Comparison of ENCODE assay signal across 13 cellular contexts in genomic region chr1:102891868-102892625, GRCh38.
DNase-seq lines count a peak whose midpoint lies in the region; ATAC-seq, FAIRE-seq and TF ChIP-seq lines count a peak whose summit lies in the region.
"Had no signal": no experiment of that assay in that cellular context is flagged by ENCODE, and none has a peak within 500 bp of the region (broad histone marks: within the 10 kb centered on the region; RNA-seq: fewer than 3 reads in every experiment).

No MANE protein-coding gene starts in this region.

- intact Hi-C loops in GM12878 (cut with micrococcal nuclease; ENCODE audit: unreplicated experiment): no loop called here

- POLR2A ChIA-PET in GM12878 (lab: Charles Lee): no interaction called here

- ATAC-seq in GM12878 (peak; percentile 39), HG03095 (IDR thresholded peaks at IDR 0.05; ENCODE audit: unreplicated experiment) (no peak), GM19328 (IDR thresholded peaks at IDR 0.05; ENCODE audit: unreplicated experiment) (no peak), HG03457 (IDR thresholded peaks at IDR 0.05; ENCODE audit: unreplicated experiment) (no peak)

- CTCF ChIA-PET in GM12878 (lab: Yijun Ruan, JAX): no interaction called here

- FAIRE-seq in GM12878 (lab: Jason Lieb, UNC): no peak

- no peak for TF ChIP-seq EP300 in GM12878 (IDR thresholded peaks at IDR 0.05; ENCODE audit: borderline replicate concordance in 1 of 2, control insufficient read depth in 1 of 2, low read depth in 2 of 2, low read length in 2 of 2)

- WGBS in GM12878 (ENCODE audit: insufficient coverage, insufficient replicate concordance, low lambda C conversion rate, missing lambda C conversion rate): 37% methylated on average over 4 of the region's 4 CpGs
- 96% methylated on average over 4 of the region's 4 CpGs for WGBS in hepatocyte (ENCODE audit: low lambda C conversion rate, missing lambda C conversion rate)

- RAD21 ChIA-PET in GM12878 (lab: Charles Lee; ENCODE audit: unreplicated experiment): no interaction called here

- DNase-seq in HT1080 (ENCODE audit: low read depth) (peak; percentile 53), GM12878 (ENCODE audit: low read depth, low spot score) (no peak), hepatocyte (ENCODE audit: low spot score) (peak; percentile 5)
- DNase-seq in activated CD8-positive, alpha-beta memory T cell treated with anti-CD3 and anti-CD28 coated beads, Interleukin-2, amount 50 U/mL, for 48 hours: no peak
- DNase-seq: activated naive CD8-positive, alpha-beta T cell treated with anti-CD3 and anti-CD28 coated beads for 36 hours; DND-41; GOT3; hippocampal formation had no signal

- peak overlapping the region; percentile 20; the same call in 1 of the 2 replicates for H3K4me3 ChIP-seq in ACC112 (ENCODE audit: low read depth, low read length)
- H3K4me3 ChIP-seq in GM12878: no peak overlapping the region
- H3K4me3 ChIP-seq in hepatocyte: no peak overlapping the region
- H3K4me3 ChIP-seq: tibial nerve had no signal

- TF ChIP-seq POLR2A in GM12878 (IDR thresholded peaks at IDR 0.05; ENCODE audit: low read depth, low read length): no peak

- H3K9me3 ChIP-seq in GM12878 (replicated peaks; ENCODE audit: control insufficient read depth, insufficient read depth, low read length) (no peaks in the 10 kb centered on the region), hepatocyte (ENCODE audit: low read depth) (no peaks in the 10 kb centered on the region)
- H3K9me3 ChIP-seq: tibial nerve had no signal

- SMC1A ChIA-PET in GM12878 (lab: Charles Lee; ENCODE audit: uncharacterized antibody, unreplicated experiment): interaction anchor here (1.0 kb wide), 1 partner anchor 15 kb away, joined by 4 read pairs; no protein-coding TSS in a partner anchor

- in situ Hi-C loops in GM12878 (cut with MboI): no loop called here

- H4K20me1 ChIP-seq in GM12878 (ENCODE audit: control insufficient read depth, insufficient read depth) (no peaks in the 10 kb centered on the region), hepatocyte (ENCODE audit: insufficient read depth, poor library complexity, severe bottlenecking) (no peaks in the 10 kb centered on the region)

- no peaks in the 10 kb centered on the region for H3K79me2 ChIP-seq in ACC112 (ENCODE audit: control insufficient read depth, insufficient read depth, low read length, unreplicated experiment)
- no peaks in the 10 kb centered on the region for H3K79me2 ChIP-seq in GM12878 (ENCODE audit: control insufficient read depth, insufficient read depth, low read length)
- H3K79me2 ChIP-seq in hepatocyte: no peaks in the 10 kb centered on the region

- H3K27ac ChIP-seq in ACC112 (ENCODE audit: low read depth, low read length): peak overlapping the region; percentile 80
- H3K27ac ChIP-seq in GM12878 (ENCODE audit: control insufficient read depth, insufficient read depth): no peak overlapping the region
- H3K27ac ChIP-seq in hepatocyte: no peak overlapping the region
- H3K27ac ChIP-seq: tibial nerve had no signal

- TF ChIP-seq CTCF in GM12878 (IDR thresholded peaks at IDR 0.05 in 2 of 3, conservative IDR thresholded peaks at IDR 0.05 in 1 of 3; ENCODE audit: control insufficient read depth in 2 of 3, extremely low read depth in 1 of 3, insufficient read depth in 1 of 3, low read depth in 3 of 3, low read length in 3 of 3) (no peak), hepatocyte (IDR thresholded peaks at IDR 0.05; ENCODE audit: poor library complexity) (no peak)

- no peak overlapping the region for H3K4me2 ChIP-seq in GM12878 (ENCODE audit: control insufficient read depth, insufficient read depth)
- no peak overlapping the region for H3K4me2 ChIP-seq in hepatocyte

- H3K27me3 ChIP-seq in ACC112 (ENCODE audit: insufficient read depth, low read length) (no peaks in the 10 kb centered on the region), GM12878 (replicated peaks in 1 of 2; ENCODE audit: control insufficient read depth in 2 of 2, insufficient read depth in 2 of 2, low read length in 1 of 2) (no peaks in the 10 kb centered on the region), hepatocyte (no peaks in the 10 kb centered on the region)
- H3K27me3 ChIP-seq: tibial nerve had no signal

- peak overlapping the region; percentile 64 for H2AFZ ChIP-seq in ACC112 (ENCODE audit: low read length, unreplicated experiment)
- H2AFZ ChIP-seq in GM12878 (ENCODE audit: control insufficient read depth, low read depth, low read length): no peak overlapping the region
- no peak overlapping the region for H2AFZ ChIP-seq in hepatocyte

- H3K9me2 ChIP-seq in hepatocyte (replicated peaks; ENCODE audit: insufficient read depth): no peaks in the 10 kb centered on the region

- TF ChIP-seq RAD21 in GM12878 (IDR thresholded peaks at IDR 0.05; ENCODE audit: insufficient read depth, low read depth, low read length): no peak

- H3K36me3 ChIP-seq in ACC112 (ENCODE audit: insufficient read depth, low read length) (no peaks in the 10 kb centered on the region), GM12878 (ENCODE audit: control insufficient read depth in 2 of 2, insufficient read depth in 2 of 2, low read length in 1 of 2) (no peaks in the 10 kb centered on the region), hepatocyte (replicated peaks; ENCODE audit: insufficient read depth, low read depth) (no peaks in the 10 kb centered on the region)
- H3K36me3 ChIP-seq: tibial nerve had no signal

- H3K4me1 ChIP-seq in ACC112 (ENCODE audit: control insufficient read depth, insufficient read depth, low read length, unreplicated experiment) (peaks cover 25% of the 10 kb centered on the region), GM12878 (ENCODE audit: control insufficient read depth, insufficient read depth, low read length) (no peaks in the 10 kb centered on the region), hepatocyte (ENCODE audit: insufficient read depth) (peaks cover 4% of the 10 kb centered on the region)
- H3K4me1 ChIP-seq: tibial nerve had no signal

- H3K9ac ChIP-seq in GM12878 (ENCODE audit: control insufficient read depth, insufficient read depth, low read length): no peak overlapping the region

- BruUV-seq in GM12878 (replicated peaks; lab: Mats Ljungman, UMichigan): no TSS peak

TF ChIP-seq in GM12878, 131 proteins besides CTCF, POLR2A, EP300 and RAD21:
- TF ChIP-seq SPI1 (IDR thresholded peaks at IDR 0.05; ENCODE audit: borderline replicate concordance, insufficient read depth, low read depth, low read length): no peak
- TF ChIP-seq IRF4 (IDR thresholded peaks at IDR 0.05; ENCODE audit: low read depth, low read length): no peak
TF ChIP-seq in GM12878: peak in this region for 0.

Comparison
In these comparisons a context has a peak if more than half of its experiments do, and no peak if none do; other contexts are left out.
1. DNase-seq: peak in HT1080 (single experiment) and hepatocyte (single experiment); none in GM12878 (single experiment) and activated CD8-positive, alpha-beta memory T cell treated with anti-CD3 and anti-CD28 coated beads, Interleukin-2, amount 50 U/mL, for 48 hours (single experiment).